Comparison of ENCODE assay signal across 11 cellular contexts in genomic region chr11:119694334-119694733, GRCh38. TPM values are rescaled to one million over a fixed set of nuclear protein-coding genes. Genes with fewer than 3 reads are reported as not detected.
DNase-seq lines count a peak whose midpoint lies in the region; ATAC-seq, FAIRE-seq and TF ChIP-seq lines count a peak whose summit lies in the region.
"Had no signal": no experiment of that assay in that cellular context is flagged by ENCODE, and none has a peak within 500 bp of the region (broad histone marks: within the 10 kb centered on the region; RNA-seq: fewer than 3 reads in every experiment).

No MANE protein-coding gene starts in this region.

- H3K27me3 Mint-ChIP-seq in CD4-positive, alpha-beta T cell, result no peaks in the 10 kb centered on the region

- H3K4me1 ChIP-seq in colonic mucosa, result peaks cover 19% of the 10 kb centered on the region
- H3K4me1 ChIP-seq in small intestine (ENCODE audit: control insufficient read depth in 2 of 2, insufficient read depth in 1 of 2, low read depth in 1 of 2, low read length in 1 of 2), result peaks cover 21 to 29% of the 10 kb centered on the region in 2 donors

- intact Hi-C loops in colonic mucosa (cut with DNase I), result no loop called here
- intact Hi-C loops in CD4-positive, alpha-beta T cell (cut with DNase I, micrococcal nuclease), result no loop called here

- POLR2A ChIA-PET in CD4-positive, alpha-beta T cell (lab: Charles Lee), result no interaction called here

- CTCF ChIA-PET in CD4-positive, alpha-beta T cell (lab: Charles Lee), result no interaction called here

- no peak for TF ChIP-seq CTCF in colonic mucosa (IDR thresholded peaks at IDR 0.05)
- no peak for TF ChIP-seq CTCF in CD4-positive, alpha-beta T cell (IDR thresholded peaks at IDR 0.05)

- no peak overlapping the region for H3K27ac Mint-ChIP-seq in CD4-positive, alpha-beta T cell

- no peak overlapping the region for H3K4me3 Mint-ChIP-seq in CD4-positive, alpha-beta T cell
- H3K4me3 Mint-ChIP-seq: central memory CD8-positive, alpha-beta T cell had no signal

- FAIRE-seq in small intestine (lab: Jason Lieb, UNC), result no peak
- FAIRE-seq: A549, kidney had no signal

- no peaks in the 10 kb centered on the region for H3K36me3 ChIP-seq in colonic mucosa
- no peaks in the 10 kb centered on the region for H3K36me3 ChIP-seq in small intestine (ENCODE audit: control insufficient read depth in 2 of 2, insufficient read depth in 2 of 2, low read length in 2 of 2)

- WGBS in small intestine, 3 donors, result 4 to 50% (median 28%) methylated on average over 3 of the region's 3 CpGs

- H3K9me3 ChIP-seq in colonic mucosa (no peaks in the 10 kb centered on the region), small intestine (ENCODE audit: control insufficient read depth, low read depth) (no peaks in the 10 kb centered on the region)
- no peaks in the 10 kb centered on the region for H3K9me3 ChIP-seq in CD4-positive, alpha-beta T cell (ENCODE audit: control insufficient read depth, low read length)
- H3K9me3 ChIP-seq: A549 had no signal

- peak overlapping the region in 1 of 2 donors; percentile 43 for H3K9ac ChIP-seq in colonic mucosa (ENCODE audit: low read depth in 2 of 2, low read length in 2 of 2)

- no peak for ATAC-seq in HG02870 (IDR thresholded peaks at IDR 0.05; ENCODE audit: unreplicated experiment)
- no peak for ATAC-seq in CD4-positive, alpha-beta T cell (ENCODE audit: poor library complexity)

- DNase-seq in NCI-H2029 (lab: John Stamatoyannopoulos, UW), result peak; percentile 35
- no peak for DNase-seq in NCI-H2029 treated with DMSO at 0.1 percent for 48 hours (lab: John Stamatoyannopoulos, UW)
- peak; percentile 75 to 86 for DNase-seq in NCI-H526 (lab: John Stamatoyannopoulos, UW)
- peak; percentile 70 for DNase-seq in colonic mucosa
- peak; percentile 92 for DNase-seq in small intestine
- DNase-seq in activated CD4-positive, CD25-positive, alpha-beta regulatory T cell (lab: John Stamatoyannopoulos, UW), result no peak
- no peak for DNase-seq in CD4-positive, alpha-beta T cell
- DNase-seq: kidney had no signal

- H3K36me3 Mint-ChIP-seq in CD4-positive, alpha-beta T cell (ENCODE audit: low read depth), result no peaks in the 10 kb centered on the region

- H3K4me1 Mint-ChIP-seq in CD4-positive, alpha-beta T cell (ENCODE audit: low read depth), result peaks cover 13% of the 10 kb centered on the region

- H3K27ac ChIP-seq in colonic mucosa, result no peak overlapping the region
- peak overlapping the region; percentile 63 to 89 for H3K27ac ChIP-seq in small intestine (ENCODE audit: low read depth in 1 of 2, low read length in 1 of 2)
- H3K27ac ChIP-seq in CD4-positive, alpha-beta T cell (ENCODE audit: low read depth, low read length), result no peak overlapping the region
- H3K27ac ChIP-seq: A549 had no signal

- H3K9me3 Mint-ChIP-seq in CD4-positive, alpha-beta T cell, result no peaks in the 10 kb centered on the region
- H3K9me3 Mint-ChIP-seq: central memory CD8-positive, alpha-beta T cell had no signal

- no peaks in the 10 kb centered on the region for H3K27me3 ChIP-seq in colonic mucosa
- no peaks in the 10 kb centered on the region for H3K27me3 ChIP-seq in small intestine (ENCODE audit: control insufficient read depth in 2 of 2, insufficient read depth in 2 of 2, low read length in 2 of 2)
- no peaks in the 10 kb centered on the region for H3K27me3 ChIP-seq in CD4-positive, alpha-beta T cell (ENCODE audit: control insufficient read depth, insufficient read depth, low read length)

- H3K4me3 ChIP-seq in colonic mucosa (no peak overlapping the region), small intestine (ENCODE audit: low read depth in 1 of 2, low read length in 2 of 2) (no peak overlapping the region)
- H3K4me3 ChIP-seq: A549 had no signal

RNA-seq across cellular contexts. Expression of gene NECTIN1, which starts 34.7 kb away (rescaled TPM):
- 10 to 100 TPM; 53.0 to 59.9 TPM for total RNA-seq in colonic mucosa
- 10 to 100 TPM in 1 of 3 donors, 1 to 10 TPM in 2; 2.7 to 32.8 (median 3.6) TPM for polyA plus RNA-seq in small intestine
- total RNA-seq in CD4-positive, alpha-beta T cell, result 1 to 10 TPM; 2.5 to 3.4 TPM

Comparison
In these comparisons a context has a peak if more than half of its experiments do, and no peak if none do; other contexts are left out.
1. DNase-seq: peak in NCI-H2029 (single experiment), NCI-H526 (2 of 2), colonic mucosa (single experiment) and small intestine (single experiment); none in NCI-H2029 treated with DMSO at 0.1 percent for 48 hours (single experiment), activated CD4-positive, CD25-positive, alpha-beta regulatory T cell (0 of 4) and CD4-positive, alpha-beta T cell (0 of 10).
2. H3K27ac ChIP-seq: peak in small intestine (2 of 2); none in colonic mucosa (single experiment) and CD4-positive, alpha-beta T cell (single experiment).
3. RNA of gene NECTIN1, which starts 34.7 kb away (total RNA-seq): 53.0 to 59.9 TPM in colonic mucosa; 2.5 to 3.4 TPM in CD4-positive, alpha-beta T cell; every median in the first group is over 10 times any median in the second.